Comparison of ENCODE assay signal across 1 cellular context in the genomic region with DNA sequence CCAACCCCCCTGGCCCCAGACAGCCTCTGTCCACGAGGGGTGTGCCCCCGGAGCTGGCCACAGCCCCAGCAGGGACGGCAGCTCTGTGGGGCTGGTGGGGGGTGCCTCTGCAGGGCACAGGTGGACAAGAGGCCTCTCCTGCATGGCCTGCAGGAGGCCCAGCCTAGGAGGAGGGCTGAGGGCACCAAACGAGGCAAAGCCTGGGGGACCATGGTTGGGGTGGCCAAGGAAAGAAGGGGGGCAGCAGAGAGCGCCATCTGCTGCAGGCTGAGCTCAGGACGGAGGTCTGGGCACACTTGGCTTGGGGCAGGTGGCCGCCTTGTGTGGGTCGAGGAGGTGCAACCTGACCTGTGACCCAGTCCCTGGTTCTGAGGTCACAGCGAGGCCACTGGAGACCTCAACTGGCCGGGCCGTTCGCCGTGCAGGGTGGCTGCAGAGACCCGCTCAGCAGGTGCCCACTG.
TF ChIP-seq lines count a peak whose summit lies in the region.

No MANE protein-coding gene starts in this region.

TF ChIP-seq in HepG2, 621 proteins besides CTCF, POLR2A, EP300 and RAD21 (continued from another document):
- TF ChIP-seq ZNF20 (CRISPR knock-in tag; IDR thresholded peaks at IDR 0.05) (no peak), ZNF17 (CRISPR knock-in tag; IDR thresholded peaks at IDR 0.05) (no peak), SP140L (CRISPR knock-in tag; IDR thresholded peaks at IDR 0.05; ENCODE audit: borderline replicate concordance) (no peak), SALL1 (CRISPR knock-in tag; IDR thresholded peaks at IDR 0.05) (no peak), NR2C2 (CRISPR knock-in tag; IDR thresholded peaks at IDR 0.05; ENCODE audit: borderline replicate concordance) (no peak), ZSCAN20 (CRISPR knock-in tag; IDR thresholded peaks at IDR 0.05; ENCODE audit: borderline replicate concordance) (no peak), ZNF235 (CRISPR knock-in tag; IDR thresholded peaks at IDR 0.05; ENCODE audit: borderline replicate concordance) (no peak)
- TF ChIP-seq, protein P1, sequence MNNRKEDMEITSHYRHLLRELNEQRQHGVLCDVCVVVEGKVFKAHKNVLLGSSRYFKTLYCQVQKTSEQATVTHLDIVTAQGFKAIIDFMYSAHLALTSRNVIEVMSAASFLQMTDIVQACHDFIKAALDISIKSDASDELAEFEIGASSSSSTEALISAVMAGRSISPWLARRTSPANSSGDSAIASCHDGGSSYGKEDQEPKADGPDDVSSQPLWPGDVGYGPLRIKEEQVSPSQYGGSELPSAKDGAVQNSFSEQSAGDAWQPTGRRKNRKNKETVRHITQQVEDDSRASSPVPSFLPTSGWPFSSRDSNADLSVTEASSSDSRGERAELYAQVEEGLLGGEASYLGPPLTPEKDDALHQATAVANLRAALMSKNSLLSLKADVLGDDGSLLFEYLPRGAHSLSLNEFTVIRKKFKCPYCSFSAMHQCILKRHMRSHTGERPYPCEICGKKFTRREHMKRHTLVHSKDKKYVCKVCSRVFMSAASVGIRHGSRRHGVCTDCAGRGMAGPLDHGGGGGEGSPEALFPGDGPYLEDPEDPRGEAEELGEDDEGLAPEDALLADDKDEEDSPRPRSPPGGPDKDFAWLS (CRISPR knock-in tag; IDR thresholded peaks at IDR 0.05; ENCODE audit: borderline replicate concordance), result no peak
- TF ChIP-seq, protein P2, sequence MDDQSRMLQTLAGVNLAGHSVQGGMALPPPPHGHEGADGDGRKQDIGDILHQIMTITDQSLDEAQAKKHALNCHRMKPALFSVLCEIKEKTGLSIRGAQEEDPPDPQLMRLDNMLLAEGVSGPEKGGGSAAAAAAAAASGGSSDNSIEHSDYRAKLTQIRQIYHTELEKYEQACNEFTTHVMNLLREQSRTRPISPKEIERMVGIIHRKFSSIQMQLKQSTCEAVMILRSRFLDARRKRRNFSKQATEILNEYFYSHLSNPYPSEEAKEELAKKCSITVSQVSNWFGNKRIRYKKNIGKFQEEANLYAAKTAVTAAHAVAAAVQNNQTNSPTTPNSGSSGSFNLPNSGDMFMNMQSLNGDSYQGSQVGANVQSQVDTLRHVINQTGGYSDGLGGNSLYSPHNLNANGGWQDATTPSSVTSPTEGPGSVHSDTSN (CRISPR knock-in tag; IDR thresholded peaks at IDR 0.05; ENCODE audit: borderline replicate concordance), result no peak
